1 cellular context compared by ENCODE assay signal in the genomic region with DNA sequence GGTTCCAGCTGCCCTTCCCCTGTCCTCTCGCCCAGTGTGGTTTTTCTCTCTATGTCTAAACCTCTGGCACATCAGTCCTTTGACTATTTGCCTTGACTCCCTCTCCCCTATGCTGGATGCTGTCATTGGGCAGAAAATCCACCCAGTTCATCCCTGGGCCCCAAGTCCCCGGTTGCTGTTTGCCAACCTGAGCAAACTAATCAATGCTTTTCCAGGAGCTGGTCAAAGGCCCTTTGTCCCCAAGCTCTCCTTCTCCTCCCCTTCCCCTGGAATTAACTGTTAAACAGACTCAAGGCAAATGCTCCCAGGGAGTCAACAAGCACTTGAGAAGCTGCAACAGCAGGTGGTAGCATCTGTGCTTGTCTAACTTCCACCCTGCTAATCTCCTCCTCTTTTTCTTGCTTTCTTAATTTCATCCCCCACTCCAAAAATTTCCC.
TF ChIP-seq lines count a peak whose summit lies in the region.

No MANE protein-coding gene starts in this region.

TF ChIP-seq in HepG2, 621 proteins besides CTCF, POLR2A, EP300 and RAD21 (continued from another document and continues in another):
- TF ChIP-seq ARID3A (IDR thresholded peaks at IDR 0.05; ENCODE audit: low read depth, low read length) (no peak), SCMH1 (CRISPR knock-in tag; IDR thresholded peaks at IDR 0.05; ENCODE audit: borderline replicate concordance) (no peak), HOXA5 (CRISPR knock-in tag; IDR thresholded peaks at IDR 0.05) (no peak), ZNF569 (CRISPR knock-in tag; IDR thresholded peaks at IDR 0.05; ENCODE audit: borderline replicate concordance) (no peak), ZBTB8A (CRISPR knock-in tag; IDR thresholded peaks at IDR 0.05; ENCODE audit: borderline replicate concordance, low read depth) (no peak), MYC (CRISPR knock-in tag; IDR thresholded peaks at IDR 0.05; ENCODE audit: borderline replicate concordance) (peak; percentile 17; the same call in 1 of the 2 replicates), MTF2 (CRISPR knock-in tag; IDR thresholded peaks at IDR 0.05; ENCODE audit: borderline replicate concordance) (no peak), CCDC6 (CRISPR knock-in tag; IDR thresholded peaks at IDR 0.05) (no peak), ZSCAN30 (CRISPR knock-in tag; IDR thresholded peaks at IDR 0.05) (no peak), ZBTB43 (CRISPR knock-in tag; conservative IDR thresholded peaks at IDR 0.05) (no peak), NR1H2 (CRISPR knock-in tag; IDR thresholded peaks at IDR 0.05; ENCODE audit: borderline replicate concordance, low read depth) (no peak), DPF2 (CRISPR knock-in tag; IDR thresholded peaks at IDR 0.05; ENCODE audit: borderline replicate concordance, low read depth) (peak; percentile 84), ZNF414 (CRISPR knock-in tag; IDR thresholded peaks at IDR 0.05) (no peak), GATAD2A (CRISPR knock-in tag; IDR thresholded peaks at IDR 0.05) (peak; percentile 89), ATF3 (CRISPR knock-in tag; IDR thresholded peaks at IDR 0.05) (no peak), HES4 (CRISPR knock-in tag; IDR thresholded peaks at IDR 0.05; ENCODE audit: borderline replicate concordance) (no peak), ZNF7 (CRISPR knock-in tag; IDR thresholded peaks at IDR 0.05) (no peak), ZFY (CRISPR knock-in tag; IDR thresholded peaks at IDR 0.05) (no peak), ZNF83 (CRISPR knock-in tag; IDR thresholded peaks at IDR 0.05; ENCODE audit: borderline replicate concordance) (no peak), ZNF317 (CRISPR knock-in tag; IDR thresholded peaks at IDR 0.05) (no peak), HOXA9 (CRISPR knock-in tag; IDR thresholded peaks at IDR 0.05; ENCODE audit: borderline replicate concordance) (no peak), ZNF296 (CRISPR knock-in tag; conservative IDR thresholded peaks at IDR 0.05) (no peak), NBN (conservative IDR thresholded peaks at IDR 0.05) (no peak), ZNF230 (CRISPR knock-in tag; IDR thresholded peaks at IDR 0.05) (no peak), PITX1 (CRISPR knock-in tag; IDR thresholded peaks at IDR 0.05) (peak; percentile 73; the same call in 1 of the 2 replicates), IRF2 (CRISPR knock-in tag; IDR thresholded peaks at IDR 0.05) (no peak), FOXM1 (CRISPR knock-in tag; IDR thresholded peaks at IDR 0.05) (no peak), ETS1 (CRISPR knock-in tag; IDR thresholded peaks at IDR 0.05) (no peak), RERE (CRISPR knock-in tag; IDR thresholded peaks at IDR 0.05; ENCODE audit: low read depth) (no peak), ZNF260 (CRISPR knock-in tag; IDR thresholded peaks at IDR 0.05; ENCODE audit: borderline replicate concordance, low read depth) (no peak), USF2 (IDR thresholded peaks at IDR 0.05; ENCODE audit: low read depth, low read length) (no peak), USF2 (CRISPR knock-in tag; IDR thresholded peaks at IDR 0.05; ENCODE audit: borderline replicate concordance) (no peak), ZNF124 (CRISPR knock-in tag; IDR thresholded peaks at IDR 0.05) (no peak), ARNTL (CRISPR knock-in tag; IDR thresholded peaks at IDR 0.05) (peak; percentile 64; the same call in 1 of the 2 replicates)
- TF ChIP-seq, protein P1, sequence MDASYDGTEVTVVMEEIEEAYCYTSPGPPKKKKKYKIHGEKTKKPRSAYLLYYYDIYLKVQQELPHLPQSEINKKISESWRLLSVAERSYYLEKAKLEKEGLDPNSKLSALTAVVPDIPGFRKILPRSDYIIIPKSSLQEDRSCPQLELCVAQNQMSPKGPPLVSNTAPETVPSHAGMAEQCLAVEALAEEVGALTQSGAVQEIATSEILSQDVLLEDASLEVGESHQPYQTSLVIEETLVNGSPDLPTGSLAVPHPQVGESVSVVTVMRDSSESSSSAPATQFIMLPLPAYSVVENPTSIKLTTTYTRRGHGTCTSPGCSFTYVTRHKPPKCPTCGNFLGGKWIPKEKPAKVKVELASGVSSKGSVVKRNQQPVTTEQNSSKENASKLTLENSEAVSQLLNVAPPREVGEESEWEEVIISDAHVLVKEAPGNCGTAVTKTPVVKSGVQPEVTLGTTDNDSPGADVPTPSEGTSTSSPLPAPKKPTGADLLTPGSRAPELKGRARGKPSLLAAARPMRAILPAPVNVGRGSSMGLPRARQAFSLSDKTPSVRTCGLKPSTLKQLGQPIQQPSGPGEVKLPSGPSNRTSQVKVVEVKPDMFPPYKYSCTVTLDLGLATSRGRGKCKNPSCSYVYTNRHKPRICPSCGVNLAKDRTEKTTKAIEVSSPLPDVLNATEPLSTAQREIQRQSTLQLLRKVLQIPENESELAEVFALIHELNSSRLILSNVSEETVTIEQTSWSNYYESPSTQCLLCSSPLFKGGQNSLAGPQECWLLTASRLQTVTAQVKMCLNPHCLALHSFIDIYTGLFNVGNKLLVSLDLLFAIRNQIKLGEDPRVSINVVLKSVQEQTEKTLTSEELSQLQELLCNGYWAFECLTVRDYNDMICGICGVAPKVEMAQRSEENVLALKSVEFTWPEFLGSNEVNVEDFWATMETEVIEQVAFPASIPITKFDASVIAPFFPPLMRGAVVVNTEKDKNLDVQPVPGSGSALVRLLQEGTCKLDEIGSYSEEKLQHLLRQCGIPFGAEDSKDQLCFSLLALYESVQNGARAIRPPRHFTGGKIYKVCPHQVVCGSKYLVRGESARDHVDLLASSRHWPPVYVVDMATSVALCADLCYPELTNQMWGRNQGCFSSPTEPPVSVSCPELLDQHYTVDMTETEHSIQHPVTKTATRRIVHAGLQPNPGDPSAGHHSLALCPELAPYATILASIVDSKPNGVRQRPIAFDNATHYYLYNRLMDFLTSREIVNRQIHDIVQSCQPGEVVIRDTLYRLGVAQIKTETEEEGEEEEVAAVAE (CRISPR knock-in tag; IDR thresholded peaks at IDR 0.05; ENCODE audit: borderline replicate concordance), result peak; percentile 68; the same call in 1 of the 2 replicates
- TF ChIP-seq, protein P2, sequence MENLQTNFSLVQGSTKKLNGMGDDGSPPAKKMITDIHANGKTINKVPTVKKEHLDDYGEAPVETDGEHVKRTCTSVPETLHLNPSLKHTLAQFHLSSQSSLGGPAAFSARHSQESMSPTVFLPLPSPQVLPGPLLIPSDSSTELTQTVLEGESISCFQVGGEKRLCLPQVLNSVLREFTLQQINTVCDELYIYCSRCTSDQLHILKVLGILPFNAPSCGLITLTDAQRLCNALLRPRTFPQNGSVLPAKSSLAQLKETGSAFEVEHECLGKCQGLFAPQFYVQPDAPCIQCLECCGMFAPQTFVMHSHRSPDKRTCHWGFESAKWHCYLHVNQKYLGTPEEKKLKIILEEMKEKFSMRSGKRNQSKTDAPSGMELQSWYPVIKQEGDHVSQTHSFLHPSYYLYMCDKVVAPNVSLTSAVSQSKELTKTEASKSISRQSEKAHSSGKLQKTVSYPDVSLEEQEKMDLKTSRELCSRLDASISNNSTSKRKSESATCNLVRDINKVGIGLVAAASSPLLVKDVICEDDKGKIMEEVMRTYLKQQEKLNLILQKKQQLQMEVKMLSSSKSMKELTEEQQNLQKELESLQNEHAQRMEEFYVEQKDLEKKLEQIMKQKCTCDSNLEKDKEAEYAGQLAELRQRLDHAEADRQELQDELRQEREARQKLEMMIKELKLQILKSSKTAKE (CRISPR knock-in tag; IDR thresholded peaks at IDR 0.05; ENCODE audit: borderline replicate concordance), result no peak
